In genomic region chr9:133893191-133893994, GRCh38 we compare ENCODE assay signal across 1 cellular context.
TF ChIP-seq lines count a peak whose summit lies in the region.

No MANE protein-coding gene starts in this region.

TF ChIP-seq in WTC11, 78 proteins besides CTCF, POLR2A, EP300 and RAD21 (continued from another document):
- TF ChIP-seq, protein P1, sequence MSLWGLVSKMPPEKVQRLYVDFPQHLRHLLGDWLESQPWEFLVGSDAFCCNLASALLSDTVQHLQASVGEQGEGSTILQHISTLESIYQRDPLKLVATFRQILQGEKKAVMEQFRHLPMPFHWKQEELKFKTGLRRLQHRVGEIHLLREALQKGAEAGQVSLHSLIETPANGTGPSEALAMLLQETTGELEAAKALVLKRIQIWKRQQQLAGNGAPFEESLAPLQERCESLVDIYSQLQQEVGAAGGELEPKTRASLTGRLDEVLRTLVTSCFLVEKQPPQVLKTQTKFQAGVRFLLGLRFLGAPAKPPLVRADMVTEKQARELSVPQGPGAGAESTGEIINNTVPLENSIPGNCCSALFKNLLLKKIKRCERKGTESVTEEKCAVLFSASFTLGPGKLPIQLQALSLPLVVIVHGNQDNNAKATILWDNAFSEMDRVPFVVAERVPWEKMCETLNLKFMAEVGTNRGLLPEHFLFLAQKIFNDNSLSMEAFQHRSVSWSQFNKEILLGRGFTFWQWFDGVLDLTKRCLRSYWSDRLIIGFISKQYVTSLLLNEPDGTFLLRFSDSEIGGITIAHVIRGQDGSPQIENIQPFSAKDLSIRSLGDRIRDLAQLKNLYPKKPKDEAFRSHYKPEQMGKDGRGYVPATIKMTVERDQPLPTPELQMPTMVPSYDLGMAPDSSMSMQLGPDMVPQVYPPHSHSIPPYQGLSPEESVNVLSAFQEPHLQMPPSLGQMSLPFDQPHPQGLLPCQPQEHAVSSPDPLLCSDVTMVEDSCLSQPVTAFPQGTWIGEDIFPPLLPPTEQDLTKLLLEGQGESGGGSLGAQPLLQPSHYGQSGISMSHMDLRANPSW (CRISPR knock-in tag; conservative IDR thresholded peaks at IDR 0.05; ENCODE audit: low read depth) = no peak
- no peak for TF ChIP-seq TEAD1 (CRISPR knock-in tag; IDR thresholded peaks at IDR 0.05)
